Comparison of ENCODE assay signal across 18 cellular contexts in the genomic region with DNA sequence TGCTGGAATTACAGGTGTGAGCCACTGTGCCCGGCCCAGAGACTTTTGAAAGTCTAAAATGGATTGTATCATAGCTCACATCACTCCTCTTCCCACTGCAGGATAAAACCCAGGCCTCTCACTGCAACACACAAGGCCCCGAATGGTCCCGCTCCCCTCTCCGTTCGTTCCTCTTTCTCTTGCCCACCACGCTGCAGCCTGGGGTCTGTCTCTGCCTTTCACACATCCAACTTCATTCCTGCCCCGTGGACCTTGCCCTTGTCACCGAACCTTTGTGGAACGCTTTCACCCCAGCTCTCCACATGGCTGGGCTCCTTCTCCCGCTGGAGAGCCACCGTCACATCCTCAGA. TPM values are rescaled to one million over a fixed set of nuclear protein-coding genes. Genes with fewer than 3 reads are reported as not detected.
DNase-seq lines count a peak whose midpoint lies in the region; ATAC-seq, FAIRE-seq and TF ChIP-seq lines count a peak whose summit lies in the region.
"Had no signal": no experiment of that assay in that cellular context is flagged by ENCODE, and none has a peak within 500 bp of the region (broad histone marks: within the 10 kb centered on the region; RNA-seq: fewer than 3 reads in every experiment).

No MANE protein-coding gene starts in this region.

- no peak for TF ChIP-seq POLR2A in esophagus squamous epithelium (IDR thresholded peaks at IDR 0.05)

- DNase-seq in T-helper 17 cell (no peak), esophagus squamous epithelium (lab: John Stamatoyannopoulos, UW) (no peak), osteoblast (ENCODE audit: insufficient read length, low spot score, missing footprints) (peak; percentile 51), thoracic aorta (ENCODE audit: low spot score) (no peak), Calu3 (no peak), frontal cortex (ENCODE audit: low spot score in 2 of 2) (no peak)
- DNase-seq: activated CD8-positive, alpha-beta memory T cell treated with anti-CD3 and anti-CD28 coated beads for 24 hours; activated effector memory CD4-positive, alpha-beta T cell treated with Interleukin-2 at 50 U/mL for 16 hours; brain microvascular endothelial cell; NCI-H1436; NCI-H510A; stimulated activated naive CD8-positive, alpha-beta T cell treated with anti-CD3 and anti-CD28 coated beads, Interleukin-15, Interleukin-2, amounts not matched to agents 100 U/mL and 50 U/mL, for 24 hours had no signal

- no peaks in the 10 kb centered on the region for H3K9me3 ChIP-seq in T-helper 17 cell (ENCODE audit: control insufficient read depth, low read length, poor library complexity, severe bottlenecking)
- no peaks in the 10 kb centered on the region for H3K9me3 ChIP-seq in esophagus squamous epithelium
- no peaks in the 10 kb centered on the region for H3K9me3 ChIP-seq in osteoblast (ENCODE audit: low read depth, low read length)
- H3K9me3 ChIP-seq in thoracic aorta = no peaks in the 10 kb centered on the region
- H3K9me3 ChIP-seq: BE2C had no signal

- intact Hi-C loops in esophagus squamous epithelium (cut with DNase I) (no loop called here), Calu3 (cut with micrococcal nuclease; ENCODE audit: unreplicated experiment) (no loop called here)

- no peak overlapping the region for H3K4me2 ChIP-seq in osteoblast (ENCODE audit: insufficient read depth, low read length)
- H3K4me2 ChIP-seq: KMS-11 had no signal

- peaks cover 35 to 98% (median 38%) of the 10 kb centered on the region in 3 donors for H3K4me1 ChIP-seq in esophagus squamous epithelium
- H3K4me1 ChIP-seq in osteoblast (ENCODE audit: insufficient read depth, low read length) = peaks cover 13% of the 10 kb centered on the region
- H3K4me1 ChIP-seq in thoracic aorta (ENCODE audit: control insufficient read depth in 1 of 2, low read depth in 2 of 2) = peaks cover 12 to 51% of the 10 kb centered on the region in 2 donors
- H3K4me1 ChIP-seq: BE2C had no signal

- no TSS peak for BruUV-seq in Calu3 (replicated peaks; lab: Mats Ljungman, UMichigan)

- H3K4me3 ChIP-seq in esophagus squamous epithelium (peak overlapping the region; percentile 3 to 52 (median 35)), osteoblast (ENCODE audit: insufficient read depth, low read length) (no peak overlapping the region), thoracic aorta (no peak overlapping the region)

- H3K4me3 Mint-ChIP-seq in T-helper 17 cell = no peak overlapping the region
- no peak overlapping the region for H3K4me3 Mint-ChIP-seq in Calu3 (ENCODE audit: low read depth, unreplicated experiment)

- H3K79me2 ChIP-seq in osteoblast (ENCODE audit: insufficient read depth, low read length) = peaks cover 90% of the 10 kb centered on the region

- H3K4me1 Mint-ChIP-seq in T-helper 17 cell = peaks cover 11% of the 10 kb centered on the region
- H3K4me1 Mint-ChIP-seq in Calu3 (ENCODE audit: low read depth, unreplicated experiment) = no peaks in the 10 kb centered on the region

- ATAC-seq in T-helper 17 cell = no peak
- no peak for ATAC-seq in thoracic aorta (ENCODE audit: insufficient number of reproducible peaks, low FRiP score, low read depth)
- ATAC-seq in HG02840 (IDR thresholded peaks at IDR 0.05; ENCODE audit: low FRiP score, unreplicated experiment) = no peak
- ATAC-seq in HG03457 (IDR thresholded peaks at IDR 0.05; ENCODE audit: unreplicated experiment) = no peak
- ATAC-seq: SK-N-SH treated with all-trans-retinoic acid at 6 μM for 48 hours; stimulated activated naive CD8-positive, alpha-beta T cell treated with anti-CD3 and anti-CD28 coated beads, Interleukin-15, Interleukin-2, amounts not matched to agents 100 U/mL and 50 U/mL, for 24 hours had no signal

- CTCF ChIA-PET in Calu3 (lab: Charles Lee) = no interaction called here

- no peak for TF ChIP-seq CTCF in esophagus squamous epithelium (IDR thresholded peaks at IDR 0.05)
- no peak for TF ChIP-seq CTCF in osteoblast (IDR thresholded peaks at IDR 0.05; ENCODE audit: extremely low read depth, low read depth, low read length)
- no peak for TF ChIP-seq CTCF in thoracic aorta (IDR thresholded peaks at IDR 0.05)
- no peak for TF ChIP-seq CTCF in Calu3 (IDR thresholded peaks at IDR 0.05; ENCODE audit: unreplicated experiment)

- H3K36me3 ChIP-seq in esophagus squamous epithelium (peaks cover 0 to 61% (median 0%) of the 10 kb centered on the region in 3 donors), osteoblast (ENCODE audit: insufficient read depth, low read length) (peaks cover 24% of the 10 kb centered on the region), thoracic aorta (peaks cover 3% of the 10 kb centered on the region)
- H3K36me3 ChIP-seq: BE2C had no signal

- H4K20me1 ChIP-seq in osteoblast (ENCODE audit: insufficient read depth, low read length) = peaks cover 19% of the 10 kb centered on the region

- H3K27ac Mint-ChIP-seq in T-helper 17 cell (peak overlapping the region; percentile 19), Calu3 (ENCODE audit: unreplicated experiment) (no peak overlapping the region)

- H2AFZ ChIP-seq in osteoblast (ENCODE audit: low read length) = no peak overlapping the region

- no peaks in the 10 kb centered on the region for H3K36me3 Mint-ChIP-seq in T-helper 17 cell (ENCODE audit: low read depth)
- peaks cover 5% of the 10 kb centered on the region for H3K36me3 Mint-ChIP-seq in Calu3 (ENCODE audit: insufficient read depth, unreplicated experiment)

- WGBS in esophagus squamous epithelium, 2 donors = 81 to 88% methylated on average over 10 to 11 of the region's 11 CpGs

- H3K27me3 Mint-ChIP-seq in T-helper 17 cell = no peaks in the 10 kb centered on the region
- H3K27me3 Mint-ChIP-seq in Calu3 (ENCODE audit: unreplicated experiment) = no peaks in the 10 kb centered on the region

- no peaks in the 10 kb centered on the region for H3K27me3 ChIP-seq in esophagus squamous epithelium
- H3K27me3 ChIP-seq in osteoblast (ENCODE audit: insufficient read depth, low read length) = no peaks in the 10 kb centered on the region
- no peaks in the 10 kb centered on the region for H3K27me3 ChIP-seq in thoracic aorta (replicated peaks; ENCODE audit: insufficient read depth)
- H3K27me3 ChIP-seq: BE2C, brain microvascular endothelial cell had no signal

- H3K27ac ChIP-seq in esophagus squamous epithelium (peak overlapping the region; percentile 77 to 99 (median 97)), osteoblast (ENCODE audit: low read depth, low read length) (no peak overlapping the region), thoracic aorta (peak overlapping the region; percentile 76 to 84)
- H3K27ac ChIP-seq: brain microvascular endothelial cell, KMS-11 had no signal

- H3K9me3 Mint-ChIP-seq in Calu3 (ENCODE audit: low read depth, unreplicated experiment) = no peaks in the 10 kb centered on the region

- FAIRE-seq in frontal cortex (lab: Jason Lieb, UNC) = no peak
- FAIRE-seq: islet of Langerhans had no signal

RNA-seq across cellular contexts. Expression of a gene that starts 42.6 kb away (rescaled TPM):
- total RNA-seq in T-helper 17 cell (10 to 100 TPM; 29.0 to 29.3 TPM), esophagus squamous epithelium (10 to 100 TPM; 40.8 to 80.9 (median 61.0) TPM), osteoblast (57.2 and 61.2 TPM in 2 replicates), thoracic aorta (100 to 1,000 TPM; 178 to 203 TPM), Calu3 (2022) (56.3 and 60.5 TPM in 2 replicates), frontal cortex (1.2 TPM)

Comparison
In these comparisons a context has a peak if more than half of its experiments do, and no peak if none do; other contexts are left out.
1. H3K4me3 ChIP-seq: peak in esophagus squamous epithelium (4 of 4); none in osteoblast (single experiment) and thoracic aorta (single experiment).
2. RNA of a gene that starts 42.6 kb away (total RNA-seq): 178 to 203 TPM in thoracic aorta, 40.8 to 80.9 TPM in esophagus squamous epithelium, 57.2 to 61.2 TPM in osteoblast, 56.3 to 60.5 TPM in Calu3 and 29.0 to 29.3 TPM in T-helper 17 cell; 1.2 TPM in frontal cortex (single experiment); every median in the first group is over 10 times any median in the second.